In the genomic region with DNA sequence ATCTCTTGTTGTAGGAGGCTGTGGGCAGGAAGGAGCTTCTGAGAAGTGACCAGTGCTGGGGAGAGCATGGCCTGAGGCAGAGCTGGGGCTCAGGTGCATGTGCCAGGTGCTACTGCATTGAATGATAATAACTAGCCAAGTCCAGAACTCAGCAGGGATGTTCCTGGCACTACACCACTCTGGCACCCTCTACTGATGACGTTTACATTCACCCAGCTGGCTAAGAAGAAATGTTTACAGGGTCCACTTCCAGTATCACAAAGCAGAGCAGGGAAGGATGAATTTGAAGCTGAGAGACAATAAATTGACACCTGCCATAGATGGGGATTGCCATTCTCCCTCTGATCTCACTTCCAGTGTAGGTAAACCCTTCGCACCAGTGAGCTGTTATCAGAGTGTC, we compare ENCODE assay signal across 13 cellular contexts.
DNase-seq lines count a peak whose midpoint lies in the region; ATAC-seq, FAIRE-seq and TF ChIP-seq lines count a peak whose summit lies in the region.
"Had no signal": no experiment of that assay in that cellular context is flagged by ENCODE, and none has a peak within 500 bp of the region (broad histone marks: within the 10 kb centered on the region; RNA-seq: fewer than 3 reads in every experiment).

No MANE protein-coding gene starts in this region.

- FAIRE-seq in bronchial epithelial cell (lab: Jason Lieb, UNC) (no peak), H54 (lab: Jason Lieb, UNC) (no peak)
- FAIRE-seq: GM12892 had no signal

- no peak for TF ChIP-seq POLR2A in H54 (IDR thresholded peaks at IDR 0.05; ENCODE audit: low read depth, low read length)

- no peak overlapping the region for H3K4me3 ChIP-seq in MG63
- H3K4me3 ChIP-seq in bronchial epithelial cell (ENCODE audit: low read depth, low read length): no peak overlapping the region
- H3K4me3 ChIP-seq: HAP-1 had no signal

- H3K36me3 ChIP-seq in MG63 (no peaks in the 10 kb centered on the region), bronchial epithelial cell (ENCODE audit: control insufficient read depth, insufficient read depth, low read length) (no peaks in the 10 kb centered on the region)
- H3K36me3 ChIP-seq: HAP-1 had no signal

- no peaks in the 10 kb centered on the region for H3K9me3 ChIP-seq in MG63
- H3K9me3 ChIP-seq: HAP-1 had no signal

- peak; percentile 51 for DNase-seq in A172 (ENCODE audit: low spot score)
- peak; percentile 49 for DNase-seq in MG63
- DNase-seq in NCI-H748 (lab: John Stamatoyannopoulos, UW; ENCODE audit: unreplicated experiment): peak; percentile 81
- DNase-seq in bronchial epithelial cell (ENCODE audit: low read depth): no peak
- DNase-seq in occipital lobe (lab: John Stamatoyannopoulos, UW): no peak
- no peak for DNase-seq in H54 (ENCODE audit: insufficient read length, low spot score)
- no peak for DNase-seq in activated CD8-positive, alpha-beta memory T cell treated with anti-CD3 and anti-CD28 coated beads, Interleukin-2, amount 50 U/mL, for 4 hours
- DNase-seq: NCI-H1694 treated with DMSO at 0.1 percent for 48 hours; stimulated activated CD8-positive, alpha-beta memory T cell treated with anti-CD3 and anti-CD28 coated beads, Interleukin-4, amount 100 ng/mL, for 48 hours had no signal

- no peak for ATAC-seq in HG03039 (IDR thresholded peaks at IDR 0.05; ENCODE audit: unreplicated experiment)
- ATAC-seq: Panc1 had no signal

- TF ChIP-seq CTCF in bronchial epithelial cell (IDR thresholded peaks at IDR 0.05; ENCODE audit: insufficient read depth, low read length, severe bottlenecking): peak; percentile 14

- H3K27me3 ChIP-seq in MG63: peaks cover 2% of the 10 kb centered on the region; the same call in 1 of the 2 replicates
- no peaks in the 10 kb centered on the region for H3K27me3 ChIP-seq in bronchial epithelial cell (ENCODE audit: control insufficient read depth, insufficient read depth, low read length)

Comparison
In these comparisons a context has a peak if more than half of its experiments do, and no peak if none do; other contexts are left out.
1. DNase-seq: peak in A172 (single experiment), MG63 (single experiment) and NCI-H748 (single experiment); none in bronchial epithelial cell (single experiment), occipital lobe (single experiment), H54 (single experiment) and activated CD8-positive, alpha-beta memory T cell treated with anti-CD3 and anti-CD28 coated beads, Interleukin-2, amount 50 U/mL, for 4 hours (single experiment).